Comparison of ENCODE assay signal across 1 cellular context in genomic region chr21:44802396-44803153, GRCh38.
TF ChIP-seq lines count a peak whose summit lies in the region.

No MANE protein-coding gene starts in this region.

TF ChIP-seq in IMR-90, 13 proteins besides CTCF, POLR2A, EP300 and RAD21 (continued from another document):
- no peak for TF ChIP-seq NFE2L2 (IDR thresholded peaks at IDR 0.05; ENCODE audit: low read depth, low read length)
